ENCODE assay signal across 1 cellular context in genomic region chr1:186112280-186112679, GRCh38.
TF ChIP-seq lines count a peak whose summit lies in the region.

No MANE protein-coding gene starts in this region.

TF ChIP-seq in K562, 482 proteins besides CTCF, POLR2A, EP300 and RAD21 (continued from another document and continues in another):
- TF ChIP-seq RBM15 (IDR thresholded peaks at IDR 0.05; ENCODE audit: insufficient read depth, low read length) (no peak), GTF2B (IDR thresholded peaks at IDR 0.05; ENCODE audit: extremely low read depth, insufficient read length) (no peak), CBX3 (IDR thresholded peaks at IDR 0.05; ENCODE audit: borderline replicate concordance in 1 of 2, low read length in 2 of 2) (peak in 1 of 2 experiments; percentile 82; a peak in 1 of 3 replicates), POLR2AphosphoS5 (IDR thresholded peaks at IDR 0.05; ENCODE audit: control insufficient read depth, insufficient read depth, low read depth, low read length) (peak; percentile 97), PYGO2 (tag; IDR thresholded peaks at IDR 0.05) (0 out of 2 replicates have a peak, but pooled peaks have one; percentile 47), CEBPG (CRISPR knock-in tag; IDR thresholded peaks at IDR 0.05) (0 out of 2 replicates have a peak, but pooled peaks have one; percentile 17), CEBPG (tag; conservative IDR thresholded peaks at IDR 0.05 in 1 of 2, IDR thresholded peaks at IDR 0.05 in 1 of 2) (peak in 1 of 2 experiments; percentile 61; a peak in 1 of 4 replicates), BMI1 (IDR thresholded peaks at IDR 0.05; ENCODE audit: low read length) (no peak), ZNF146 (CRISPR knock-in tag; IDR thresholded peaks at IDR 0.05; ENCODE audit: unreplicated experiment) (no peak), SAFB (IDR thresholded peaks at IDR 0.05; ENCODE audit: borderline replicate concordance, low read depth, low read length) (no peak), JUND (IDR thresholded peaks at IDR 0.05; ENCODE audit: borderline replicate concordance, low read depth, low read length) (peak; percentile 98), JUND (tag; IDR thresholded peaks at IDR 0.05; ENCODE audit: borderline replicate concordance, low read depth, low read length) (peak; percentile 98; the same call in 2 of the 3 replicates), CBFA2T2 (conservative IDR thresholded peaks at IDR 0.05) (peak; percentile 97), BHLHE40 (IDR thresholded peaks at IDR 0.05; ENCODE audit: low read length) (peak; percentile 82), BCL6 (CRISPR knock-in tag; IDR thresholded peaks at IDR 0.05) (peak; percentile 45; the same call in 1 of the 2 replicates), FOXO4 (CRISPR knock-in tag; IDR thresholded peaks at IDR 0.05) (no peak), MTA3 (IDR thresholded peaks at IDR 0.05; ENCODE audit: borderline replicate concordance) (peak; percentile 77), MAZ (CRISPR knock-in tag; conservative IDR thresholded peaks at IDR 0.05 in 1 of 2, IDR thresholded peaks at IDR 0.05 in 1 of 2) (0 out of 4 replicates have a peak, but pooled peaks of 1 of the 2 experiments have one; percentile 26), THAP7 (CRISPR knock-in tag; IDR thresholded peaks at IDR 0.05) (no peak), RFX7 (CRISPR knock-in tag; IDR thresholded peaks at IDR 0.05) (no peak), GABPB1 (CRISPR knock-in tag; IDR thresholded peaks at IDR 0.05) (no peak), HDAC2 (IDR thresholded peaks at IDR 0.05) (peak; percentile 99), ZNF175 (CRISPR knock-in tag; IDR thresholded peaks at IDR 0.05; ENCODE audit: low read depth) (peak; percentile 80; the same call in 1 of the 2 replicates), HES1 (IDR thresholded peaks at IDR 0.05; ENCODE audit: low read depth) (peak; percentile 81), SOX6 (IDR thresholded peaks at IDR 0.05) (peak; percentile 97), ZNF212 (CRISPR knock-in tag; IDR thresholded peaks at IDR 0.05) (no peak), ZNF197 (CRISPR knock-in tag; IDR thresholded peaks at IDR 0.05; ENCODE audit: low read depth) (no peak; the same call in 1 of the 2 replicates), MYNN (IDR thresholded peaks at IDR 0.05) (peak; percentile 81), MYNN (CRISPR knock-in tag; IDR thresholded peaks at IDR 0.05) (no peak), RCOR1 (IDR thresholded peaks at IDR 0.05; ENCODE audit: borderline replicate concordance in 1 of 2, low read depth in 2 of 2, low read length in 2 of 2) (peak; percentile 96 to 100), MTF1 (CRISPR knock-in tag; IDR thresholded peaks at IDR 0.05; ENCODE audit: borderline replicate concordance) (no peak), ZNF551 (CRISPR knock-in tag; IDR thresholded peaks at IDR 0.05) (no peak), RUNX1 (IDR thresholded peaks at IDR 0.05; ENCODE audit: low read depth) (no peak), CTBP1 (IDR thresholded peaks at IDR 0.05; ENCODE audit: borderline replicate concordance) (peak; percentile 96), HOXB6 (CRISPR knock-in tag; IDR thresholded peaks at IDR 0.05; ENCODE audit: borderline replicate concordance) (no peak), ZNF639 (CRISPR knock-in tag; conservative IDR thresholded peaks at IDR 0.05 in 1 of 2, IDR thresholded peaks at IDR 0.05 in 1 of 2) (0 out of 4 replicates have a peak, but pooled peaks of 1 of the 2 experiments have one; percentile 59), PCBP1 (IDR thresholded peaks at IDR 0.05; ENCODE audit: low read depth, low read length, poor library complexity, severe bottlenecking) (no peak), ZNF143 (CRISPR knock-in tag; IDR thresholded peaks at IDR 0.05) (no peak), ZNF274 (IDR thresholded peaks at IDR 0.05; ENCODE audit: borderline replicate concordance, low read depth, low read length) (peak; percentile 21; the same call in 1 of the 2 replicates), ZNF23 (CRISPR knock-in tag; IDR thresholded peaks at IDR 0.05) (no peak), ZNF316 (IDR thresholded peaks at IDR 0.05) (no peak), ZNF699 (CRISPR knock-in tag; IDR thresholded peaks at IDR 0.05; ENCODE audit: insufficient replicate concordance) (no peak), KAT7 (CRISPR knock-in tag; IDR thresholded peaks at IDR 0.05; ENCODE audit: borderline replicate concordance) (no peak), IRF2 (CRISPR knock-in tag; IDR thresholded peaks at IDR 0.05) (no peak), ZBTB1 (CRISPR knock-in tag; IDR thresholded peaks at IDR 0.05; ENCODE audit: borderline replicate concordance, low read depth) (no peak), RFX1 (IDR thresholded peaks at IDR 0.05) (no peak)
- TF ChIP-seq, protein P1, sequence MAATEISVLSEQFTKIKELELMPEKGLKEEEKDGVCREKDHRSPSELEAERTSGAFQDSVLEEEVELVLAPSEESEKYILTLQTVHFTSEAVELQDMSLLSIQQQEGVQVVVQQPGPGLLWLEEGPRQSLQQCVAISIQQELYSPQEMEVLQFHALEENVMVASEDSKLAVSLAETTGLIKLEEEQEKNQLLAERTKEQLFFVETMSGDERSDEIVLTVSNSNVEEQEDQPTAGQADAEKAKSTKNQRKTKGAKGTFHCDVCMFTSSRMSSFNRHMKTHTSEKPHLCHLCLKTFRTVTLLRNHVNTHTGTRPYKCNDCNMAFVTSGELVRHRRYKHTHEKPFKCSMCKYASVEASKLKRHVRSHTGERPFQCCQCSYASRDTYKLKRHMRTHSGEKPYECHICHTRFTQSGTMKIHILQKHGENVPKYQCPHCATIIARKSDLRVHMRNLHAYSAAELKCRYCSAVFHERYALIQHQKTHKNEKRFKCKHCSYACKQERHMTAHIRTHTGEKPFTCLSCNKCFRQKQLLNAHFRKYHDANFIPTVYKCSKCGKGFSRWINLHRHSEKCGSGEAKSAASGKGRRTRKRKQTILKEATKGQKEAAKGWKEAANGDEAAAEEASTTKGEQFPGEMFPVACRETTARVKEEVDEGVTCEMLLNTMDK (IDR thresholded peaks at IDR 0.05; ENCODE audit: borderline replicate concordance, insufficient read depth, low read depth, low read length, poor library complexity, severe bottlenecking): no peak
- TF ChIP-seq, protein P2, sequence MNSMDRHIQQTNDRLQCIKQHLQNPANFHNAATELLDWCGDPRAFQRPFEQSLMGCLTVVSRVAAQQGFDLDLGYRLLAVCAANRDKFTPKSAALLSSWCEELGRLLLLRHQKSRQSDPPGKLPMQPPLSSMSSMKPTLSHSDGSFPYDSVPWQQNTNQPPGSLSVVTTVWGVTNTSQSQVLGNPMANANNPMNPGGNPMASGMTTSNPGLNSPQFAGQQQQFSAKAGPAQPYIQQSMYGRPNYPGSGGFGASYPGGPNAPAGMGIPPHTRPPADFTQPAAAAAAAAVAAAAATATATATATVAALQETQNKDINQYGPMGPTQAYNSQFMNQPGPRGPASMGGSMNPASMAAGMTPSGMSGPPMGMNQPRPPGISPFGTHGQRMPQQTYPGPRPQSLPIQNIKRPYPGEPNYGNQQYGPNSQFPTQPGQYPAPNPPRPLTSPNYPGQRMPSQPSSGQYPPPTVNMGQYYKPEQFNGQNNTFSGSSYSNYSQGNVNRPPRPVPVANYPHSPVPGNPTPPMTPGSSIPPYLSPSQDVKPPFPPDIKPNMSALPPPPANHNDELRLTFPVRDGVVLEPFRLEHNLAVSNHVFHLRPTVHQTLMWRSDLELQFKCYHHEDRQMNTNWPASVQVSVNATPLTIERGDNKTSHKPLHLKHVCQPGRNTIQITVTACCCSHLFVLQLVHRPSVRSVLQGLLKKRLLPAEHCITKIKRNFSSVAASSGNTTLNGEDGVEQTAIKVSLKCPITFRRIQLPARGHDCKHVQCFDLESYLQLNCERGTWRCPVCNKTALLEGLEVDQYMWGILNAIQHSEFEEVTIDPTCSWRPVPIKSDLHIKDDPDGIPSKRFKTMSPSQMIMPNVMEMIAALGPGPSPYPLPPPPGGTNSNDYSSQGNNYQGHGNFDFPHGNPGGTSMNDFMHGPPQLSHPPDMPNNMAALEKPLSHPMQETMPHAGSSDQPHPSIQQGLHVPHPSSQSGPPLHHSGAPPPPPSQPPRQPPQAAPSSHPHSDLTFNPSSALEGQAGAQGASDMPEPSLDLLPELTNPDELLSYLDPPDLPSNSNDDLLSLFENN (IDR thresholded peaks at IDR 0.05; ENCODE audit: low read depth in 2 of 2, low read length in 2 of 2): peak in 1 of 2 experiments; percentile 94; a peak in 2 of 4 replicates
- TF ChIP-seq, protein P3, sequence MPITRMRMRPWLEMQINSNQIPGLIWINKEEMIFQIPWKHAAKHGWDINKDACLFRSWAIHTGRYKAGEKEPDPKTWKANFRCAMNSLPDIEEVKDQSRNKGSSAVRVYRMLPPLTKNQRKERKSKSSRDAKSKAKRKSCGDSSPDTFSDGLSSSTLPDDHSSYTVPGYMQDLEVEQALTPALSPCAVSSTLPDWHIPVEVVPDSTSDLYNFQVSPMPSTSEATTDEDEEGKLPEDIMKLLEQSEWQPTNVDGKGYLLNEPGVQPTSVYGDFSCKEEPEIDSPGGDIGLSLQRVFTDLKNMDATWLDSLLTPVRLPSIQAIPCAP (CRISPR knock-in tag; IDR thresholded peaks at IDR 0.05; ENCODE audit: borderline replicate concordance): no peak
- TF ChIP-seq, protein P4, sequence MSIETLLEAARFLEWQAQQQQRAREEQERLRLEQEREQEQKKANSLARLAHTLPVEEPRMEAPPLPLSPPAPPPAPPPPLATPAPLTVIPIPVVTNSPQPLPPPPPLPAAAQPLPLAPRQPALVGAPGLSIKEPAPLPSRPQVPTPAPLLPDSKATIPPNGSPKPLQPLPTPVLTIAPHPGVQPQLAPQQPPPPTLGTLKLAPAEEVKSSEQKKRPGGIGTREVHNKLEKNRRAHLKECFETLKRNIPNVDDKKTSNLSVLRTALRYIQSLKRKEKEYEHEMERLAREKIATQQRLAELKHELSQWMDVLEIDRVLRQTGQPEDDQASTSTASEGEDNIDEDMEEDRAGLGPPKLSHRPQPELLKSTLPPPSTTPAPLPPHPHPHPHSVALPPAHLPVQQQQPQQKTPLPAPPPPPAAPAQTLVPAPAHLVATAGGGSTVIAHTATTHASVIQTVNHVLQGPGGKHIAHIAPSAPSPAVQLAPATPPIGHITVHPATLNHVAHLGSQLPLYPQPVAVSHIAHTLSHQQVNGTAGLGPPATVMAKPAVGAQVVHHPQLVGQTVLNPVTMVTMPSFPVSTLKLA (conservative IDR thresholded peaks at IDR 0.05): peak; percentile 18 to 74; a peak in 2 of 4 replicates
- TF ChIP-seq, protein P5, sequence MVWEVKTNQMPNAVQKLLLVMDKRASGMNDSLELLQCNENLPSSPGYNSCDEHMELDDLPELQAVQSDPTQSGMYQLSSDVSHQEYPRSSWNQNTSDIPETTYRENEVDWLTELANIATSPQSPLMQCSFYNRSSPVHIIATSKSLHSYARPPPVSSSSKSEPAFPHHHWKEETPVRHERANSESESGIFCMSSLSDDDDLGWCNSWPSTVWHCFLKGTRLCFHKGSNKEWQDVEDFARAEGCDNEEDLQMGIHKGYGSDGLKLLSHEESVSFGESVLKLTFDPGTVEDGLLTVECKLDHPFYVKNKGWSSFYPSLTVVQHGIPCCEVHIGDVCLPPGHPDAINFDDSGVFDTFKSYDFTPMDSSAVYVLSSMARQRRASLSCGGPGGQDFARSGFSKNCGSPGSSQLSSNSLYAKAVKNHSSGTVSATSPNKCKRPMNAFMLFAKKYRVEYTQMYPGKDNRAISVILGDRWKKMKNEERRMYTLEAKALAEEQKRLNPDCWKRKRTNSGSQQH (CRISPR knock-in tag; IDR thresholded peaks at IDR 0.05): no peak
- TF ChIP-seq, protein P6, sequence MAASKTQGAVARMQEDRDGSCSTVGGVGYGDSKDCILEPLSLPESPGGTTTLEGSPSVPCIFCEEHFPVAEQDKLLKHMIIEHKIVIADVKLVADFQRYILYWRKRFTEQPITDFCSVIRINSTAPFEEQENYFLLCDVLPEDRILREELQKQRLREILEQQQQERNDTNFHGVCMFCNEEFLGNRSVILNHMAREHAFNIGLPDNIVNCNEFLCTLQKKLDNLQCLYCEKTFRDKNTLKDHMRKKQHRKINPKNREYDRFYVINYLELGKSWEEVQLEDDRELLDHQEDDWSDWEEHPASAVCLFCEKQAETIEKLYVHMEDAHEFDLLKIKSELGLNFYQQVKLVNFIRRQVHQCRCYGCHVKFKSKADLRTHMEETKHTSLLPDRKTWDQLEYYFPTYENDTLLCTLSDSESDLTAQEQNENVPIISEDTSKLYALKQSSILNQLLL (CRISPR knock-in tag; IDR thresholded peaks at IDR 0.05; ENCODE audit: borderline replicate concordance): no peak
